ENCODE assay signal across 8 cellular contexts in the genomic region with DNA sequence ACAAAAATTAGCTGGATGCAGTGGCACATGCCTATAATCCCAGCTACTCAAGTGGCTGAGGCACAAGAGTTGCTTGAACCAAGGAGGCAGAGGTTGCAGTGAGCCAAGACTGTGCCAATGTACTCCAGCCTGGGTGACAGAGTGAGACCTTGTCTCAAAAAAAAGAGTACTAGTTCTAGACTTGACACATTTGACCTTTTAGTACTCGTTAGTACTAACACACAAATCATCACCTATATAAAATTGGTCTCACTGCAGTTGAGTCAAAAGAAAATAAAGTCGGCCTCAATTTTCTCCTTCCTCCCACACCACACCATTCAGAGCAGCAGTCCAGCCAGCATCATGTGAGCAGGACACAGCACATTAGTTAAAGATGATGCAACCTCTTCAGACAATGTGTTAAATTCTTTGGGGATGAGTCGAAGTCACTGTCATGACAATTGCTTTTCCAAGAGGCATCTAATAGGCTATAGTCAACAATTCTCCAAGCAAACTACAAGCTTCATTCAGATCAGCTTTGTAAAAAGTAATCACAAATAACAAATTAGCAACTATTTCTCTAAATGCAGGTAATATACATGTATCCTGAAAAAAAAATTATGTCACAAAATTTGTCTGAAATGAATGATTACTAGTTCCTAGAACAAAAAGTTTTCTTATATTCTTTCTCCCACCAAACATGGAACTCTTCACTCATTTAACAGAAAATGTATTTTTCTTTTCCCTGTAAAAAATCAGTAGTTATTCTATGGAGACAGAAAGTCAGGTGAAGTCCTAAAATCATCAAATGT. TPM values are rescaled to one million over a fixed set of nuclear protein-coding genes. Genes with fewer than 3 reads are reported as not detected.
DNase-seq lines count a peak whose midpoint lies in the region; ATAC-seq and TF ChIP-seq lines count a peak whose summit lies in the region.

No MANE protein-coding gene starts in this region.

- H3K4me1 Mint-ChIP-seq in natural killer cell treated with Interleukin-12 subunit alpha and Interleukin-12 subunit beta and Interleukin-15 and Interleukin-18, amount 100 ng/mL, for 72 hours (ENCODE audit: low read depth in 2 of 2) = peaks cover 20 to 29% of the 10 kb centered on the region in 2 donors
- H3K4me1 Mint-ChIP-seq in natural killer cell = peaks cover 7 to 26% of the 10 kb centered on the region in 2 donors
- H3K4me1 Mint-ChIP-seq in activated naive CD8-positive, alpha-beta T cell (ENCODE audit: low read depth) = peaks cover 15% of the 10 kb centered on the region

- no peak for DNase-seq in natural killer cell treated with Interleukin-12 subunit alpha and Interleukin-12 subunit beta and Interleukin-15 and Interleukin-18, amount 100 ng/mL, for 72 hours (ENCODE audit: low spot score)
- DNase-seq in natural killer cell (no peak), right cardiac atrium (peak in 1 of 3 donors; percentile 30), GM10266 (ENCODE audit: extremely low spot score) (no peak), WERI-Rb-1 (no peak)
- no peak for DNase-seq in stimulated activated naive CD4-positive, alpha-beta T cell treated with Interleukin-2 at 50 U/mL for 16 hours (lab: John Stamatoyannopoulos, UW)

- H3K27me3 ChIP-seq in right cardiac atrium (ENCODE audit: control insufficient read depth, insufficient read depth) (no peaks in the 10 kb centered on the region), skeletal muscle tissue (ENCODE audit: control insufficient read depth in 3 of 3, insufficient read depth in 3 of 3, low read length in 3 of 3) (no peaks in the 10 kb centered on the region), WERI-Rb-1 (ENCODE audit: insufficient read depth, low read depth, severe bottlenecking) (no peaks in the 10 kb centered on the region)

- H3K4me1 ChIP-seq in right cardiac atrium (ENCODE audit: control insufficient read depth, insufficient read depth, low read length) (peaks cover 6% of the 10 kb centered on the region), skeletal muscle tissue (ENCODE audit: control insufficient read depth in 3 of 3, insufficient read depth in 3 of 3, low read length in 3 of 3) (peaks cover 26 to 43% (median 34%) of the 10 kb centered on the region in 3 donors)

- peak overlapping the region; percentile 10 to 72 for H3K27ac Mint-ChIP-seq in natural killer cell treated with Interleukin-12 subunit alpha and Interleukin-12 subunit beta and Interleukin-15 and Interleukin-18, amount 100 ng/mL, for 72 hours
- no peak overlapping the region for H3K27ac Mint-ChIP-seq in natural killer cell
- peak overlapping the region; percentile 30 for H3K27ac Mint-ChIP-seq in activated naive CD8-positive, alpha-beta T cell

- ATAC-seq in natural killer cell treated with Interleukin-12 subunit alpha and Interleukin-12 subunit beta and Interleukin-15 and Interleukin-18, amount 100 ng/mL, for 72 hours = peak; percentile 70 to 74
- no peak for ATAC-seq in natural killer cell
- ATAC-seq in right cardiac atrium = peak; percentile 86 to 89

- no peaks in the 10 kb centered on the region for H3K27me3 Mint-ChIP-seq in natural killer cell treated with Interleukin-12 subunit alpha and Interleukin-12 subunit beta and Interleukin-15 and Interleukin-18, amount 100 ng/mL, for 72 hours
- no peaks in the 10 kb centered on the region for H3K27me3 Mint-ChIP-seq in natural killer cell (ENCODE audit: low read depth in 2 of 2)
- no peaks in the 10 kb centered on the region for H3K27me3 Mint-ChIP-seq in activated naive CD8-positive, alpha-beta T cell

- no peaks in the 10 kb centered on the region for H3K9me3 Mint-ChIP-seq in natural killer cell treated with Interleukin-12 subunit alpha and Interleukin-12 subunit beta and Interleukin-15 and Interleukin-18, amount 100 ng/mL, for 72 hours
- no peaks in the 10 kb centered on the region for H3K9me3 Mint-ChIP-seq in natural killer cell
- H3K9me3 Mint-ChIP-seq in activated naive CD8-positive, alpha-beta T cell (ENCODE audit: low read depth) = no peaks in the 10 kb centered on the region

- TF ChIP-seq CTCF in natural killer cell (IDR thresholded peaks at IDR 0.05) = no peak
- TF ChIP-seq CTCF in GM10266 (IDR thresholded peaks at IDR 0.05; ENCODE audit: control insufficient read depth, insufficient read depth, low read depth, missing control alignments) = no peak
- no peak for TF ChIP-seq CTCF in WERI-Rb-1 (IDR thresholded peaks at IDR 0.05; ENCODE audit: low read depth, low read length)

- peak overlapping the region; percentile 15 to 32 (median 28) for H3K9ac ChIP-seq in skeletal muscle tissue (ENCODE audit: low read depth in 1 of 3, low read length in 3 of 3)

- no peak overlapping the region for H3K4me3 ChIP-seq in right cardiac atrium (ENCODE audit: low read length)
- H3K4me3 ChIP-seq in skeletal muscle tissue (ENCODE audit: low read length in 3 of 3) = no peak overlapping the region
- no peak overlapping the region for H3K4me3 ChIP-seq in WERI-Rb-1 (ENCODE audit: low read depth, low read length)

- intact Hi-C loops in natural killer cell (cut with micrococcal nuclease) (no loop called here), right cardiac atrium (cut with DNase I) (no loop called here)

- H3K27ac ChIP-seq in right cardiac atrium (ENCODE audit: low read length) (peak overlapping the region; percentile 92), skeletal muscle tissue (ENCODE audit: low read depth, low read length) (peak overlapping the region; percentile 94), WERI-Rb-1 (no peak overlapping the region)

- H3K9me3 ChIP-seq in right cardiac atrium (ENCODE audit: control insufficient read depth, low read length) (no peaks in the 10 kb centered on the region), skeletal muscle tissue (ENCODE audit: control insufficient read depth in 3 of 3, low read length in 3 of 3) (no peaks in the 10 kb centered on the region), WERI-Rb-1 (ENCODE audit: severe bottlenecking) (no peaks in the 10 kb centered on the region)

- 21% methylated on average over 3 of the region's 3 CpGs for WGBS in right cardiac atrium

- no peak overlapping the region for H3K4me3 Mint-ChIP-seq in natural killer cell treated with Interleukin-12 subunit alpha and Interleukin-12 subunit beta and Interleukin-15 and Interleukin-18, amount 100 ng/mL, for 72 hours
- no peak overlapping the region for H3K4me3 Mint-ChIP-seq in natural killer cell
- H3K4me3 Mint-ChIP-seq in activated naive CD8-positive, alpha-beta T cell = no peak overlapping the region

- H3K36me3 Mint-ChIP-seq in natural killer cell treated with Interleukin-12 subunit alpha and Interleukin-12 subunit beta and Interleukin-15 and Interleukin-18, amount 100 ng/mL, for 72 hours = peaks cover 6% of the 10 kb centered on the region
- peaks cover 7% of the 10 kb centered on the region for H3K36me3 Mint-ChIP-seq in natural killer cell
- peaks cover 7% of the 10 kb centered on the region for H3K36me3 Mint-ChIP-seq in activated naive CD8-positive, alpha-beta T cell

- H3K36me3 ChIP-seq in skeletal muscle tissue (ENCODE audit: control insufficient read depth in 3 of 3, insufficient read depth in 3 of 3, low read length in 3 of 3) (peaks cover 0 to 14% (median 7%) of the 10 kb centered on the region in 3 donors), WERI-Rb-1 (peaks cover 9% of the 10 kb centered on the region)

RNA-seq across cellular contexts. Expression of a gene that starts 55.6 kb away (rescaled TPM):
- 100 to 1,000 TPM in 1 of 2 donors, 10 to 100 TPM in 1; 75.4 to 108 TPM for total RNA-seq in natural killer cell treated with Interleukin-12 subunit alpha and Interleukin-12 subunit beta and Interleukin-15 and Interleukin-18, amount 100 ng/mL, for 72 hours
- total RNA-seq in natural killer cell (10 to 100 TPM; 67.1 to 88.5 (median 69.1) TPM), right cardiac atrium (100 to 1,000 TPM; 112 to 131 (median 121) TPM), skeletal muscle tissue (21.9 TPM)
- polyA plus RNA-seq in right cardiac atrium = 43.7 TPM

Comparison
In these comparisons a context has a peak if more than half of its experiments do, and no peak if none do; other contexts are left out.
1. ATAC-seq: peak in natural killer cell treated with Interleukin-12 subunit alpha and Interleukin-12 subunit beta and Interleukin-15 and Interleukin-18, amount 100 ng/mL, for 72 hours (2 of 2) and right cardiac atrium (2 of 2); none in natural killer cell (0 of 3).
2. H3K27ac Mint-ChIP-seq: peak in natural killer cell treated with Interleukin-12 subunit alpha and Interleukin-12 subunit beta and Interleukin-15 and Interleukin-18, amount 100 ng/mL, for 72 hours (2 of 2) and activated naive CD8-positive, alpha-beta T cell (single experiment); none in natural killer cell (0 of 2).